In the genomic region with DNA sequence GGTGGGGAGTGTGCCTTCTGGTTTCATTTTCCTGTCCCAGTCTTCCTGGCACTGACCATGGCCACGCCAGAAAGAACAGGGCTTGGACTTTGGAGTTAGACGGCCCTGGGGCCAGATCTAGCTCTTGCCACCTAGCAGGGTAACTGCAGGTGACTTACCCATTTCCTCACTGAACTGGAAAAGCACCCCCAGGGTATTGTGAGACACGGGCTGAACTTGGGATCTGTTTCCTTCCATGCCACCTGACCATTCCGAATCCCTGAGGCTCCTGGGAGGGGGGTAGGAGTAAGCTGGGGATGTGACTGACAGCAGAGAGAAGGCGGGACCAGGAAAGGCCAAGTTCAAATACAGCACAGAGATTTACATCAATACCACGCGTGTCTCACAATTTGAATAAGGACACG, we compare ENCODE assay signal across 1 cellular context.
A peak's percentile ranks its signal among the peaks of the same experiment; 100 is the strongest.
TF ChIP-seq lines count a peak whose summit lies in the region.

No MANE protein-coding gene starts in this region.

TF ChIP-seq in liver, 16 proteins besides CTCF, POLR2A, EP300 and RAD21 (continued from another document):
- TF ChIP-seq, protein P1, sequence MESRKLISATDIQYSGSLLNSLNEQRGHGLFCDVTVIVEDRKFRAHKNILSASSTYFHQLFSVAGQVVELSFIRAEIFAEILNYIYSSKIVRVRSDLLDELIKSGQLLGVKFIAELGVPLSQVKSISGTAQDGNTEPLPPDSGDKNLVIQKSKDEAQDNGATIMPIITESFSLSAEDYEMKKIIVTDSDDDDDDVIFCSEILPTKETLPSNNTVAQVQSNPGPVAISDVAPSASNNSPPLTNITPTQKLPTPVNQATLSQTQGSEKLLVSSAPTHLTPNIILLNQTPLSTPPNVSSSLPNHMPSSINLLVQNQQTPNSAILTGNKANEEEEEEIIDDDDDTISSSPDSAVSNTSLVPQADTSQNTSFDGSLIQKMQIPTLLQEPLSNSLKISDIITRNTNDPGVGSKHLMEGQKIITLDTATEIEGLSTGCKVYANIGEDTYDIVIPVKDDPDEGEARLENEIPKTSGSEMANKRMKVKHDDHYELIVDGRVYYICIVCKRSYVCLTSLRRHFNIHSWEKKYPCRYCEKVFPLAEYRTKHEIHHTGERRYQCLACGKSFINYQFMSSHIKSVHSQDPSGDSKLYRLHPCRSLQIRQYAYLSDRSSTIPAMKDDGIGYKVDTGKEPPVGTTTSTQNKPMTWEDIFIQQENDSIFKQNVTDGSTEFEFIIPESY (IDR thresholded peaks at IDR 0.05): no peak
- TF ChIP-seq ATF3 (IDR thresholded peaks at IDR 0.05) (peak; percentile 33), FOXA2 (IDR thresholded peaks at IDR 0.05) (no peak), TAF1 (conservative IDR thresholded peaks at IDR 0.05) (no peak), JUND (IDR thresholded peaks at IDR 0.05) (peak; percentile 54 to 71), HNF4A (conservative IDR thresholded peaks at IDR 0.05) (peak; percentile 94 to 97), REST (IDR thresholded peaks at IDR 0.05) (no peak)
- TF ChIP-seq, protein P2, sequence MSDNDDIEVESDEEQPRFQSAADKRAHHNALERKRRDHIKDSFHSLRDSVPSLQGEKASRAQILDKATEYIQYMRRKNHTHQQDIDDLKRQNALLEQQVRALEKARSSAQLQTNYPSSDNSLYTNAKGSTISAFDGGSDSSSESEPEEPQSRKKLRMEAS (IDR thresholded peaks at IDR 0.05): peak; percentile 19
